In the genomic region with DNA sequence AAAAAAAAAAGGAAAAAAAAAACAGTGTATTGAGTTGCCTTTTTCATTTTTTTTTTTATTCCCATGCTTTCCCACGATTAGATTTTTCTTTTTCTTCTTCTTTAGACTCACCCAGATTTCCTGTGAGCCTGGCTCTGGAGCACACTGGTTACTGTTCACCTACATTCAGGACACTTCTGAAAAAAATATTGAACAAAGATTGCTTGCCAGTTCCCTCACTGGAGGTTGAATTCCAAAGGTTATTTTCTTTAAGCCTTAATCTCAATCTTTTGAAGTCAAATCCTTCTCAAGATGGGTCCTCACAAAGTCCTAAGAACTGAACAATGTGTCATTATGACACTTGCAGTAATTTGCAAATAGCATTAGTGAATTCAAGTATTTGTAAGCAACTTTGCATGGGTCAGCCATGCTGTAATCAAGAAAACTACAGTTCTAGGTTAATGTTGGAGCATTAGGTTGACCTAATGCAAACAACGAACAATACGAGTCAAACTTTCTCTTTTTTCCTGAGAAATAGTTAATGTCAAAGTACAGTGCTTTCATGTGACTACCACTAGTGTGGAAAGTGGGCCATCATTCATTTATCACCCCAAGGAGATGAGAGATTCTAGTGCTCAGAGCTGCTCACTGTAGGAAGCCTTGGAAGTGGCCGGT, we compare ENCODE assay signal across 1 cellular context.
TF ChIP-seq lines count a peak whose summit lies in the region.

No MANE protein-coding gene starts in this region.

TF ChIP-seq in K562, 482 proteins besides CTCF, POLR2A, EP300 and RAD21:
- TF ChIP-seq MXI1 (IDR thresholded peaks at IDR 0.05; ENCODE audit: low read depth, low read length) (no peak), ZNF311 (CRISPR knock-in tag; IDR thresholded peaks at IDR 0.05) (0 out of 2 replicates have a peak, but pooled peaks have one; percentile 15), MBD1 (CRISPR knock-in tag; IDR thresholded peaks at IDR 0.05) (no peak), ARID1B (IDR thresholded peaks at IDR 0.05) (no peak)
TF ChIP-seq in K562: peak in this region for 1.
